ENCODE assay signal across 17 cellular contexts in the genomic region with DNA sequence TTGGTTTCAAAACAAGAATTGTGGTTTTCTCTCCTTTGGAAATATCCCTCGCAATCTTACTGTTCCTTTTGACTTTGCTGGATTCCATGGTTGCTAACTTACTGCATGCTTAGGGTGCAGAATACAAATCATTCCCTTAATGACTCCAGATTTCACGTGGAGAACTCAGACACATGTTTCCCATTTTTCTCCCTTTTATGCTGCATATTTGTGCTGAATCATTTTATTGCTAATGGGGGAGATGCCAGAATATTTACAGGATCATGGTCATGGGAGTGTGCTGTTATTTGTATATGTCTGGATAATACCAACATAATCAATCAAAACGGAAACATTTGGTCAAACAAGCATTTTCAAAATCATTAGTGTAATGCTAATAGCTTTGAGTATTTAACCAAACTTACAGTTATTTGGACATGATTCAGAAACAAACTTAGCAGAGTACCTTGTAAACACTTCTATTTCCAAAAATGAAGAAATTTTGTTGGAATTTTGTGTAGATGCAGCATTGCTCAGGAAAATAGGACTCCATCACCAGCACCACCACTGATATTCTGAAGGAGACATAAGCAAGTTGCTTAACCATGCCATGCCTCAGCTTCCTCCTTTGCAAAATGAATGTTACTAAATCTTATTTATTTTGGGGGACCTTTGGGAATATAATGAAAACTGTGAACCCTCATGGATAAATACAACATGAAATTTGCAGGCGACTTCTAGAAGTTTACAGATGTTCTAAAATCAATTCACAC.
DNase-seq lines count a peak whose midpoint lies in the region; FAIRE-seq and TF ChIP-seq lines count a peak whose summit lies in the region.
"Had no signal": no experiment of that assay in that cellular context is flagged by ENCODE, and none has a peak within 500 bp of the region (broad histone marks: within the 10 kb centered on the region; RNA-seq: fewer than 3 reads in every experiment).

No MANE protein-coding gene starts in this region.

- no peak overlapping the region for H2BK15ac ChIP-seq in mesenchymal stem cell (ENCODE audit: low read depth, poor library complexity, severe bottlenecking)

- H3K23ac ChIP-seq in mesenchymal stem cell (ENCODE audit: low read length in 2 of 2) = no peak overlapping the region

- H2AK5ac ChIP-seq in mesenchymal stem cell (ENCODE audit: low read length, severe bottlenecking) = no peak overlapping the region

- no peaks in the 10 kb centered on the region for H3K36me3 ChIP-seq in mesenchymal stem cell (ENCODE audit: control insufficient read depth in 1 of 2, insufficient read depth in 2 of 2, low read depth in 1 of 2, low read length in 2 of 2)
- H3K36me3 ChIP-seq: brain microvascular endothelial cell, pancreas, WERI-Rb-1 had no signal

- H3K27ac ChIP-seq in mesenchymal stem cell (ENCODE audit: low read length, poor library complexity, severe bottlenecking) = no peak overlapping the region
- H3K27ac ChIP-seq: brain microvascular endothelial cell, pancreas, WERI-Rb-1 had no signal

- H3K4me3 ChIP-seq in mesenchymal stem cell (ENCODE audit: insufficient read depth in 1 of 2, low read depth in 1 of 2, low read length in 2 of 2) = no peak overlapping the region
- H3K4me3 ChIP-seq: pancreas had no signal

- DNase-seq in AG08396 (ENCODE audit: low spot score) (peak; percentile 41), H54 (ENCODE audit: insufficient read length, low spot score) (no peak), amniotic epithelial cell (ENCODE audit: low read depth) (peak; percentile 94), mesenchymal stem cell (peak; percentile 73), NCI-H1930 (lab: John Stamatoyannopoulos, UW) (no peak), D341Med (ENCODE audit: low spot score) (no peak), NCI-H1694 (lab: John Stamatoyannopoulos, UW) (no peak)
- no peak for DNase-seq in activated CD4-positive, alpha-beta T cell treated with anti-CD3 and anti-CD28 coated beads, Interleukin-2, amount 50 U/mL, for 1 hour
- DNase-seq: activated CD8-positive, alpha-beta T cell treated with anti-CD3 and anti-CD28 coated beads for 36 hours; activated T-cell treated with anti-CD3 and anti-CD28 coated beads, Interleukin-2, amount 50 U/mL, for 4 hours; GF-D8; immature natural killer cell; NCI-H146; stimulated activated CD4-positive, alpha-beta T cell treated with anti-CD3 and anti-CD28 coated beads, Interleukin-2, amount 100 ng/mL, for 48 hours had no signal

- no peaks in the 10 kb centered on the region for H3K79me1 ChIP-seq in mesenchymal stem cell (replicated peaks; ENCODE audit: low read length, poor library complexity, severe bottlenecking)

- H3K18ac ChIP-seq in mesenchymal stem cell (ENCODE audit: low read depth in 1 of 2, low read length in 2 of 2) = no peak overlapping the region

- 26% methylated on average over 1 of the region's 4 CpGs for WGBS in mesenchymal stem cell

- peak overlapping the region; percentile 81 for H3K9ac ChIP-seq in mesenchymal stem cell (ENCODE audit: low read length)

- no peak overlapping the region for H4K91ac ChIP-seq in mesenchymal stem cell (ENCODE audit: low read length)

- H3K4me2 ChIP-seq in mesenchymal stem cell (ENCODE audit: low read length, poor library complexity, severe bottlenecking) = no peak overlapping the region

- no peak overlapping the region for H2BK5ac ChIP-seq in mesenchymal stem cell (ENCODE audit: low read depth, low read length, poor library complexity, severe bottlenecking)

- no peak overlapping the region for H3K14ac ChIP-seq in mesenchymal stem cell (ENCODE audit: low read length in 2 of 2)

- no peak overlapping the region for H2BK12ac ChIP-seq in mesenchymal stem cell (ENCODE audit: low read length in 2 of 2)

- H4K8ac ChIP-seq in mesenchymal stem cell (ENCODE audit: low read length) = no peak overlapping the region

- no peaks in the 10 kb centered on the region for H3K9me3 ChIP-seq in mesenchymal stem cell (ENCODE audit: control insufficient read depth, low read length)
- H3K9me3 ChIP-seq: pancreas had no signal

- H3K4me1 ChIP-seq in mesenchymal stem cell (ENCODE audit: control insufficient read depth, insufficient read depth, low read depth, low read length) = no peaks in the 10 kb centered on the region
- H3K4me1 ChIP-seq: pancreas had no signal

- FAIRE-seq in H54 (lab: Jason Lieb, UNC) = peak; percentile 79
- FAIRE-seq: pancreas had no signal

- no peak for TF ChIP-seq POLR2A in H54 (IDR thresholded peaks at IDR 0.05; ENCODE audit: low read depth, low read length)

- no peaks in the 10 kb centered on the region for H3K27me3 ChIP-seq in mesenchymal stem cell (ENCODE audit: control insufficient read depth in 1 of 2, insufficient read depth in 1 of 2, low read length in 2 of 2)
- H3K27me3 ChIP-seq: brain microvascular endothelial cell, pancreas had no signal

- H3K4ac ChIP-seq in mesenchymal stem cell (ENCODE audit: low read depth in 1 of 2, low read length in 2 of 2) = no peak overlapping the region

- no peak overlapping the region for H2AFZ ChIP-seq in mesenchymal stem cell (ENCODE audit: low read depth, low read length)

- no peak overlapping the region for H2BK120ac ChIP-seq in mesenchymal stem cell (ENCODE audit: low read depth, low read length)

Comparison
In these comparisons a context has a peak if more than half of its experiments do, and no peak if none do; other contexts are left out.
1. DNase-seq: peak in AG08396 (single experiment), amniotic epithelial cell (single experiment) and mesenchymal stem cell (single experiment); none in H54 (single experiment), activated CD4-positive, alpha-beta T cell treated with anti-CD3 and anti-CD28 coated beads, Interleukin-2, amount 50 U/mL, for 1 hour (single experiment), NCI-H1930 (0 of 2), D341Med (single experiment) and NCI-H1694 (single experiment).